ENCODE assay signal across 23 cellular contexts in the genomic region with DNA sequence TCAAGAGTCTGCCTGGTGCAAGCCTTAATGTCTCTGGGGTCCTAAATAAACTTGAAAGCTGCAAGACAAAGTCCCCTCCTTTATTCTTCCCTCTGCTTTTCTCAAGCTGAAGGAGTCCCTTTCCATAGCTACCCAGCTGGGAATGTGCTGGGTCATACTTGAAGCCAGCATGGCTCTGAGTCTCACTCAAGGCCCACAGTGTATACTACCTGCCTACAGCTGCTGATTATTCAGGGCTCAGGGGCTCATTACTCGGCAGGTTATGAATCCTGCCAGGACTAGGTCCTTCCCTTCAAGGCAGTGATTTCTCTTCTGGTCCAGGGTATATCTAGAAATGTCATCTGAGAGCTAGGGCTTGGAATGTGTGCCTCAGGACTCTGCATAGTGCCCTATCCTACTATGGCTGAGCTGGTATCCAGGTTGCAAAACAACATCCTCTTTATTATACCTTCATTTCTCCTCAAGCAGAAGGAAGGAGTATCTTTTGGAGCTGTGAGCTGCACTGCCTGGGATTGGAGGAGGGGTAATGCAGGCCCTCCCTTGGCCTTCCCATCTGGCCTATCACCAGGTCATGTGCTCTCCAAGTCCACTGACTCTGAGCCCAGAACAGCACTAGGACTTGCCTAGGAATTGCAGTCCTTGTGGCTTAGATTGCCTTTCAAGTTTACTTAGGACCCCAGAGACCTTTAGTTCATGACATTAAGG. TPM values are rescaled to one million over a fixed set of nuclear protein-coding genes. Genes with fewer than 3 reads are reported as not detected.
DNase-seq lines count a peak whose midpoint lies in the region; ATAC-seq, FAIRE-seq and TF ChIP-seq lines count a peak whose summit lies in the region.
"Had no signal": no experiment of that assay in that cellular context is flagged by ENCODE, and none has a peak within 500 bp of the region (broad histone marks: within the 10 kb centered on the region; RNA-seq: fewer than 3 reads in every experiment).

No MANE protein-coding gene starts in this region.

- H2AFZ ChIP-seq in GM23338 (peak overlapping the region; percentile 88), trophoblast cell (ENCODE audit: insufficient read depth, low read length, poor library complexity) (no peak overlapping the region)
- H2AFZ ChIP-seq: PC-9 had no signal

- intact Hi-C loops in heart left ventricle (cut with DNase I) = no loop called here

- no peaks in the 10 kb centered on the region for H3K9me2 ChIP-seq in GM23338 (ENCODE audit: insufficient read depth)

- no peak for TF ChIP-seq CTCF in 22Rv1 (IDR thresholded peaks at IDR 0.05)
- no peak for TF ChIP-seq CTCF in GM23338 (conservative IDR thresholded peaks at IDR 0.05; ENCODE audit: low read depth in 2 of 2)
- TF ChIP-seq CTCF in foreskin keratinocyte (conservative IDR thresholded peaks at IDR 0.05) = no peak
- TF ChIP-seq CTCF in heart left ventricle (IDR thresholded peaks at IDR 0.05) = no peak

- DNase-seq in GM23338 (ENCODE audit: low spot score) = no peak
- no peak for DNase-seq in foreskin keratinocyte
- peak; percentile 81 to 89 for DNase-seq in trophoblast cell
- no peak for DNase-seq in heart left ventricle
- no peak for DNase-seq in DMS153 (lab: John Stamatoyannopoulos, UW)
- no peak for DNase-seq in GM19239 (ENCODE audit: insufficient read length, low spot score)
- DNase-seq: Calu3; CD4-positive, alpha-beta T cell; DMS79 treated with DMSO at 0.1 percent for 48 hours; KBM-7; NCI-H1436; NCI-H2029; NCI-H2171 treated with DMSO at 0.1 percent for 48 hours; NCI-H748 treated with DMSO at 0.1 percent for 48 hours; PC-9; SJCRH30 had no signal

- H3K4me3 ChIP-seq in GM23338 (no peak overlapping the region), trophoblast cell (ENCODE audit: low read depth, low read length) (no peak overlapping the region), heart left ventricle (no peak overlapping the region)
- H3K4me3 ChIP-seq: HAP-1, PC-9, SJCRH30 had no signal

- H4K91ac ChIP-seq in trophoblast cell (ENCODE audit: low read depth, low read length) = peak overlapping the region; percentile 53

- H3K4me1 ChIP-seq in GM23338 (ENCODE audit: insufficient read depth) = no peaks in the 10 kb centered on the region
- peaks cover 8% of the 10 kb centered on the region for H3K4me1 ChIP-seq in foreskin keratinocyte
- peaks cover 5 to 6% of the 10 kb centered on the region in 2 experiments for H3K4me1 ChIP-seq in trophoblast cell (ENCODE audit: control insufficient read depth in 1 of 2, insufficient read depth in 2 of 2, low read length in 2 of 2)
- peaks cover 0 to 7% (median 0%) of the 10 kb centered on the region in 12 donors for H3K4me1 ChIP-seq in heart left ventricle
- H3K4me1 ChIP-seq: HAP-1, SJCRH30 had no signal

- no peak overlapping the region for H4K12ac ChIP-seq in trophoblast cell (ENCODE audit: low read depth, low read length)

- no peak overlapping the region for H4K8ac ChIP-seq in trophoblast cell (ENCODE audit: low read depth, low read length)

- no peaks in the 10 kb centered on the region for H3K9me3 Mint-ChIP-seq in GM23338
- H3K9me3 Mint-ChIP-seq: CD4-positive, alpha-beta T cell had no signal

- no peak overlapping the region for H3K27ac Mint-ChIP-seq in GM23338
- H3K27ac Mint-ChIP-seq: CD4-positive, alpha-beta T cell had no signal

- H3F3A ChIP-seq in GM23338 (replicated peaks; ENCODE audit: low read depth) = no peaks in the 10 kb centered on the region

- no peak for FAIRE-seq in GM19239 (lab: Jason Lieb, UNC)
- FAIRE-seq: G401.6 had no signal

- H3K18ac ChIP-seq in trophoblast cell (ENCODE audit: low read length) = no peak overlapping the region

- no peak overlapping the region for H2AK5ac ChIP-seq in trophoblast cell (ENCODE audit: low read length)

- peaks cover 4% of the 10 kb centered on the region; the same call in 1 of the 3 replicates for H3K4me1 Mint-ChIP-seq in GM23338

- H3K27ac ChIP-seq in 22Rv1 (peak overlapping the region; percentile 37), GM23338 (ENCODE audit: low read depth) (no peak overlapping the region), foreskin keratinocyte (no peak overlapping the region), trophoblast cell (ENCODE audit: low read depth, low read length) (peak overlapping the region; percentile 53), heart left ventricle (no peak overlapping the region)
- H3K27ac ChIP-seq: HL-60, PC-9, SJCRH30 had no signal

- H3K9me3 ChIP-seq in trophoblast cell (ENCODE audit: insufficient read depth, low read depth, low read length) (no peaks in the 10 kb centered on the region), heart left ventricle (peaks cover 0 to 10% (median 0%) of the 10 kb centered on the region in 12 donors)
- H3K9me3 ChIP-seq: HAP-1, SJCRH30 had no signal

- H3K4me2 ChIP-seq in GM23338 (no peak overlapping the region), trophoblast cell (ENCODE audit: low read length) (no peak overlapping the region)
- H3K4me2 ChIP-seq: PC-9 had no signal

- no peak for TF ChIP-seq POLR2A in heart left ventricle (IDR thresholded peaks at IDR 0.05)

- peak overlapping the region; percentile 35 for H2BK120ac ChIP-seq in trophoblast cell (ENCODE audit: insufficient read depth, low read length, poor library complexity)

- H3K79me2 ChIP-seq in GM23338 (replicated peaks; ENCODE audit: insufficient read depth) (no peaks in the 10 kb centered on the region), trophoblast cell (ENCODE audit: control insufficient read depth, insufficient read depth, low read length, poor library complexity) (no peaks in the 10 kb centered on the region)

- H3K27me3 Mint-ChIP-seq in GM23338 (ENCODE audit: insufficient read depth, low read depth, poor library complexity) = peaks cover 4% of the 10 kb centered on the region
- H3K27me3 Mint-ChIP-seq: CD4-positive, alpha-beta T cell had no signal

- H3K27me3 ChIP-seq in GM23338 (ENCODE audit: insufficient read depth) (no peaks in the 10 kb centered on the region), foreskin keratinocyte (no peaks in the 10 kb centered on the region), trophoblast cell (ENCODE audit: insufficient read depth, low read length) (no peaks in the 10 kb centered on the region), heart left ventricle (no peaks in the 10 kb centered on the region)

- H2BK12ac ChIP-seq in trophoblast cell (ENCODE audit: low read length) = peak overlapping the region; percentile 16

- ATAC-seq in GM23338 (no peak; the same call in 1 of the 3 replicates), foreskin keratinocyte (peak; percentile 51), HG02840 (IDR thresholded peaks at IDR 0.05; ENCODE audit: low FRiP score, unreplicated experiment) (no peak), heart left ventricle (no peak)

- H2BK5ac ChIP-seq in trophoblast cell (ENCODE audit: low read depth, low read length, poor library complexity) = peak overlapping the region; percentile 43

- no peak overlapping the region for H3K23ac ChIP-seq in trophoblast cell (ENCODE audit: low read length)

- H3K4me3 Mint-ChIP-seq in GM23338 = no peak overlapping the region
- H3K4me3 Mint-ChIP-seq: CD4-positive, alpha-beta T cell had no signal

- no peaks in the 10 kb centered on the region for H4K20me1 ChIP-seq in GM23338 (replicated peaks; ENCODE audit: insufficient read depth)

- H3K36me3 Mint-ChIP-seq in GM23338 (ENCODE audit: low read depth) = no peaks in the 10 kb centered on the region

- H3K9ac ChIP-seq in trophoblast cell (ENCODE audit: low read length) = no peak overlapping the region

- H3K14ac ChIP-seq in trophoblast cell (ENCODE audit: low read length) = peak overlapping the region; percentile 15

- peaks cover 4% of the 10 kb centered on the region for H3K79me1 ChIP-seq in trophoblast cell (ENCODE audit: low read length)

- WGBS in trophoblast cell (ENCODE audit: extremely low coverage, insufficient coverage, insufficient read length) = no CpG with 5 or more reads among the region's 1 CpG
- WGBS in heart left ventricle, 4 donors = 85 to 100% (median 89%) methylated on average over 1 of the region's 1 CpG

- H3K4ac ChIP-seq in trophoblast cell (ENCODE audit: low read depth, low read length) = no peak overlapping the region

- H3K36me3 ChIP-seq in GM23338 (ENCODE audit: insufficient read depth) (no peaks in the 10 kb centered on the region), trophoblast cell (ENCODE audit: control insufficient read depth in 1 of 2, insufficient read depth in 2 of 2, low read length in 2 of 2) (no peaks in the 10 kb centered on the region), heart left ventricle (no peaks in the 10 kb centered on the region)
- H3K36me3 ChIP-seq: HAP-1, SJCRH30 had no signal

TF ChIP-seq in GM23338, 12 proteins besides CTCF, POLR2A, EP300 and RAD21 (continues in another document):
- TF ChIP-seq ZNF331 (CRISPR knock-in tag; IDR thresholded peaks at IDR 0.05; ENCODE audit: low read depth) = no peak
- no peak for TF ChIP-seq JUNB (IDR thresholded peaks at IDR 0.05; ENCODE audit: unreplicated experiment)
- TF ChIP-seq EZH2phosphoT487 (IDR thresholded peaks at IDR 0.05; ENCODE audit: unreplicated experiment) = no peak

RNA-seq across cellular contexts. Expression of a gene that starts 22.3 kb away (rescaled TPM):
- not detected in 2 replicates for total RNA-seq in GM23338 (2014; rRNA removed; shearing (Covaris generic))
- not detected in 2 replicates for polyA plus RNA-seq in GM23338 (2016; fragmentation: Nextera tagmentation; extraction: Ambion mirVana)
- total RNA-seq in foreskin keratinocyte = 20.8 and 28.9 TPM in 2 replicates
- polyA plus RNA-seq in foreskin keratinocyte = 20.4 and 29.6 TPM in 2 replicates
- 0.33 and 0.37 TPM in 2 replicates for polyA plus RNA-seq in trophoblast cell (2013)
- 10 to 100 TPM in 1 of 9 donors, 1 to 10 TPM in 4, under 1 TPM in 4; 0.16 to 11.4 (median 1.0) TPM for total RNA-seq in heart left ventricle
- polyA plus RNA-seq in heart left ventricle = under 1 TPM; 0.34 to 0.60 TPM
- total RNA-seq: A673, NCI-H460, SJCRH30 had no signal

RNA-seq across cellular contexts. Expression of a gene that starts 24.1 kb away (rescaled TPM):
- total RNA-seq in GM23338 (2014; rRNA removed; shearing (Covaris generic)) = 0.66 and 1.1 TPM in 2 replicates
- polyA plus RNA-seq in GM23338 (2016; fragmentation: Nextera tagmentation; extraction: Ambion mirVana) = 0.06 and 0.19 TPM in 2 replicates
- total RNA-seq in foreskin keratinocyte = 34.4 and 38.2 TPM in 2 replicates
- polyA plus RNA-seq in foreskin keratinocyte = 22.8 and 24.8 TPM in 2 replicates
- 18.6 and 18.8 TPM in 2 replicates for polyA plus RNA-seq in trophoblast cell (2013)
- total RNA-seq in heart left ventricle = 10 to 100 TPM in 1 of 9 donors, 1 to 10 TPM in 5, under 1 TPM in 3; 0.65 to 23.4 (median 1.9) TPM
- 1 to 10 TPM in 1 of 2 donors, under 1 TPM in 1; 0.99 to 1.6 TPM for polyA plus RNA-seq in heart left ventricle

Comparison
In these comparisons a context has a peak if more than half of its experiments do, and no peak if none do; other contexts are left out.
1. H3K27ac ChIP-seq: peak in 22Rv1 (single experiment) and trophoblast cell (single experiment); none in GM23338 (single experiment), foreskin keratinocyte (single experiment) and heart left ventricle (0 of 12).
2. DNase-seq: peak in trophoblast cell (2 of 2); none in GM23338 (single experiment), foreskin keratinocyte (0 of 2), heart left ventricle (0 of 5), DMS153 (single experiment) and GM19239 (single experiment).